1 cellular context compared by ENCODE assay signal in genomic region chr19:15125232-15126067, GRCh38.
TF ChIP-seq lines count a peak whose summit lies in the region.

No MANE protein-coding gene starts in this region.

TF ChIP-seq in H1, 55 proteins besides CTCF, POLR2A, EP300 and RAD21:
- TF ChIP-seq TCF12 (IDR thresholded peaks at IDR 0.05; ENCODE audit: low read depth, low read length) (no peak), MAFK (IDR thresholded peaks at IDR 0.05; ENCODE audit: low read depth, low read length) (no peak), SRF (IDR thresholded peaks at IDR 0.05; ENCODE audit: low read depth, low read length) (no peak), FOSL1 (IDR thresholded peaks at IDR 0.05; ENCODE audit: insufficient read depth, low read depth, low read length) (no peak), TAF7 (optimal IDR thresholded peaks at IDR 0.05; ENCODE audit: borderline replicate concordance, low read depth, low read length) (no peak), CBX8 (IDR thresholded peaks at IDR 0.05; ENCODE audit: borderline replicate concordance, low read depth, low read length) (no peak), SAP30 (IDR thresholded peaks at IDR 0.05; ENCODE audit: insufficient read depth, insufficient replicate concordance, low read length) (no peak), CEBPB (IDR thresholded peaks at IDR 0.05; ENCODE audit: low read depth, low read length) (0 out of 2 replicates have a peak, but pooled peaks have one; percentile 42), YY1 (IDR thresholded peaks at IDR 0.05; ENCODE audit: low read depth, low read length) (no peak), SUZ12 (IDR thresholded peaks at IDR 0.05; ENCODE audit: low read length) (no peak), ATF2 (IDR thresholded peaks at IDR 0.05; ENCODE audit: low read length) (no peak), SP2 (IDR thresholded peaks at IDR 0.05; ENCODE audit: low read length) (no peak; the same call in 1 of the 2 replicates), TBP (IDR thresholded peaks at IDR 0.05; ENCODE audit: low read depth, low read length) (peak; percentile 51), PHF8 (conservative IDR thresholded peaks at IDR 0.05; ENCODE audit: low read depth, low read length) (peak; percentile 93), USF2 (IDR thresholded peaks at IDR 0.05; ENCODE audit: low read length) (peak; percentile 95), HDAC2 (IDR thresholded peaks at IDR 0.05; ENCODE audit: borderline replicate concordance in 1 of 2, low read depth in 2 of 2, low read length in 2 of 2) (peak in 1 of 2 experiments; percentile 63; a peak in 2 of 4 replicates), ZNF274 (IDR thresholded peaks at IDR 0.05; ENCODE audit: borderline replicate concordance, extremely low read depth, low read length) (no peak), POU5F1 (IDR thresholded peaks at IDR 0.05; ENCODE audit: low read depth, low read length) (no peak), SIX5 (IDR thresholded peaks at IDR 0.05; ENCODE audit: low read depth, low read length) (no peak), BRCA1 (IDR thresholded peaks at IDR 0.05; ENCODE audit: low read depth, low read length) (no peak), BACH1 (IDR thresholded peaks at IDR 0.05; ENCODE audit: low read length) (peak; percentile 63; the same call in 1 of the 2 replicates), RNF2 (IDR thresholded peaks at IDR 0.05; ENCODE audit: borderline replicate concordance, low read depth, low read length, missing control alignments, poor library complexity, severe bottlenecking) (no peak), EGR1 (IDR thresholded peaks at IDR 0.05; ENCODE audit: borderline replicate concordance, low read depth, low read length) (peak; percentile 20; the same call in 1 of the 2 replicates), TEAD4 (IDR thresholded peaks at IDR 0.05; ENCODE audit: low read depth, low read length) (peak; percentile 10; the same call in 1 of the 2 replicates), ATF3 (IDR thresholded peaks at IDR 0.05; ENCODE audit: insufficient read depth, low read depth, low read length) (peak; percentile 49; the same call in 1 of the 2 replicates), GTF2F1 (IDR thresholded peaks at IDR 0.05; ENCODE audit: borderline replicate concordance, low read depth, low read length) (peak; percentile 69; the same call in 1 of the 2 replicates), CHD7 (IDR thresholded peaks at IDR 0.05; ENCODE audit: insufficient replicate concordance, low read length) (no peak), JUND (IDR thresholded peaks at IDR 0.05; ENCODE audit: low read length) (no peak), JUN (IDR thresholded peaks at IDR 0.05; ENCODE audit: low read depth, low read length) (no peak), BCL11A (IDR thresholded peaks at IDR 0.05; ENCODE audit: low read depth in 2 of 2, low read length in 2 of 2) (no peak), KDM4A (IDR thresholded peaks at IDR 0.05; ENCODE audit: low read depth, low read length, severe bottlenecking) (peak; percentile 72), CTBP2 (IDR thresholded peaks at IDR 0.05; ENCODE audit: borderline replicate concordance, insufficient read depth, insufficient read length, low read length) (no peak), HDAC6 (IDR thresholded peaks at IDR 0.05; ENCODE audit: low read depth, low read length) (no peak), CREB1 (IDR thresholded peaks at IDR 0.05) (peak; percentile 81), NRF1 (IDR thresholded peaks at IDR 0.05; ENCODE audit: low read depth, low read length) (peak; percentile 97), ASH2L (IDR thresholded peaks at IDR 0.05; ENCODE audit: low read length) (peak; percentile 73), SP1 (IDR thresholded peaks at IDR 0.05; ENCODE audit: low read depth, low read length) (peak; percentile 78; the same call in 1 of the 2 replicates), KDM5A (IDR thresholded peaks at IDR 0.05; ENCODE audit: low read length) (no peak), GABPA (IDR thresholded peaks at IDR 0.05; ENCODE audit: borderline replicate concordance, insufficient read depth, low read length) (no peak), MAX (IDR thresholded peaks at IDR 0.05) (peak; percentile 87), TAF1 (IDR thresholded peaks at IDR 0.05; ENCODE audit: low read depth, low read length) (peak; percentile 67; the same call in 1 of the 2 replicates), POLR2AphosphoS5 (IDR thresholded peaks at IDR 0.05; ENCODE audit: low read depth, low read length) (peak; percentile 87), RXRA (IDR thresholded peaks at IDR 0.05; ENCODE audit: insufficient read depth, low read depth, low read length) (no peak), CBX5 (IDR thresholded peaks at IDR 0.05; ENCODE audit: low read depth, low read length) (no peak), E2F6 (IDR thresholded peaks at IDR 0.05) (0 out of 2 replicates have a peak, but pooled peaks have one; percentile 37), SIN3A (conservative IDR thresholded peaks at IDR 0.05 in 1 of 2, IDR thresholded peaks at IDR 0.05 in 1 of 2; ENCODE audit: low read depth in 1 of 2, low read length in 2 of 2) (peak in 1 of 2 experiments; percentile 9; a peak in 1 of 4 replicates), SP4 (IDR thresholded peaks at IDR 0.05; ENCODE audit: low read length) (no peak), CHD1 (IDR thresholded peaks at IDR 0.05; ENCODE audit: low read depth, low read length) (no peak), RFX5 (IDR thresholded peaks at IDR 0.05; ENCODE audit: borderline replicate concordance, low read depth, low read length) (no peak), NANOG (IDR thresholded peaks at IDR 0.05; ENCODE audit: insufficient read depth, low read depth, low read length, poor library complexity, severe bottlenecking) (no peak), EZH2 (IDR thresholded peaks at IDR 0.05; ENCODE audit: low read depth, low read length, severe bottlenecking) (no peak), RBBP5 (IDR thresholded peaks at IDR 0.05; ENCODE audit: borderline replicate concordance, low read depth, low read length) (0 out of 2 replicates have a peak, but pooled peaks have one; percentile 33), SIRT6 (IDR thresholded peaks at IDR 0.05; ENCODE audit: low read length) (no peak), KDM1A (IDR thresholded peaks at IDR 0.05; ENCODE audit: borderline replicate concordance, low read length) (0 out of 2 replicates have a peak, but pooled peaks have one; percentile 27), CHD2 (IDR thresholded peaks at IDR 0.05; ENCODE audit: low read length) (peak; percentile 47; the same call in 1 of the 2 replicates)
